ENCODE assay signal across 8 cellular contexts in genomic region chr3:159854500-159855124, GRCh38. TPM values are rescaled to one million over a fixed set of nuclear protein-coding genes. Genes with fewer than 3 reads are reported as not detected.
DNase-seq lines count a peak whose midpoint lies in the region; ATAC-seq and TF ChIP-seq lines count a peak whose summit lies in the region.

No MANE protein-coding gene starts in this region.

- CTCF ChIA-PET in Panc1 (lab: Charles Lee), result no interaction called here

- no peak for TF ChIP-seq CTCF in AG10803 (conservative IDR thresholded peaks at IDR 0.05; ENCODE audit: low read length)
- TF ChIP-seq CTCF in Panc1 (IDR thresholded peaks at IDR 0.05), result no peak
- TF ChIP-seq CTCF in esophagus squamous epithelium (IDR thresholded peaks at IDR 0.05), result no peak

- H3K4me1 Mint-ChIP-seq in activated T-helper 1 cell treated with anti-CD3 and anti-CD28 coated beads, Interleukin-12 subunit alpha, Interleukin-12 subunit beta, Interleukin-2, Interleukin-4 antibody, amounts not matched to agents 30 ng/mL and 10 ng/mL and 1 ng/mL, durations not matched to agents 14 hours and 24 hours and 36 hours (ENCODE audit: low read depth), result no peaks in the 10 kb centered on the region

- intact Hi-C loops in Panc1 (cut with micrococcal nuclease; ENCODE audit: unreplicated experiment) (no loop called here), esophagus squamous epithelium (cut with DNase I) (no loop called here)
- intact Hi-C loops in activated T-helper 1 cell treated with anti-CD3 and anti-CD28 coated beads, Interleukin-12 subunit alpha, Interleukin-12 subunit beta, Interleukin-2, Interleukin-4 antibody, amounts not matched to agents 30 ng/mL and 10 ng/mL and 1 ng/mL, durations not matched to agents 14 hours and 24 hours and 36 hours (cut with micrococcal nuclease), result no loop called here

- no peaks in the 10 kb centered on the region for H3K36me3 ChIP-seq in Panc1 (ENCODE audit: control insufficient read depth, insufficient read depth, low read length)
- no peaks in the 10 kb centered on the region for H3K36me3 ChIP-seq in esophagus squamous epithelium

- peak overlapping the region; percentile 23 for H3K4me3 ChIP-seq in AG10803 (ENCODE audit: low read length)
- peak overlapping the region; percentile 21 to 37 for H3K4me3 ChIP-seq in Panc1 (ENCODE audit: low read depth in 2 of 2, low read length in 2 of 2)
- peak overlapping the region in 2 of 4 donors; percentile 2 to 43 for H3K4me3 ChIP-seq in esophagus squamous epithelium

- no peaks in the 10 kb centered on the region for H3K9me3 Mint-ChIP-seq in activated T-helper 1 cell treated with anti-CD3 and anti-CD28 coated beads, Interleukin-12 subunit alpha, Interleukin-12 subunit beta, Interleukin-2, Interleukin-4 antibody, amounts not matched to agents 30 ng/mL and 10 ng/mL and 1 ng/mL, durations not matched to agents 14 hours and 24 hours and 36 hours

- TF ChIP-seq POLR2A in esophagus squamous epithelium (IDR thresholded peaks at IDR 0.05), result no peak

- POLR2A ChIA-PET in Panc1 (lab: Charles Lee), result no interaction called here

- 72 to 75% methylated on average over 6 to 8 of the region's 8 CpGs for WGBS in esophagus squamous epithelium, 2 donors

- DNase-seq in AG10803 (ENCODE audit: low read depth) (peak; percentile 93), Panc1 (ENCODE audit: low read depth, low spot score) (peak; percentile 94), esophagus squamous epithelium (lab: John Stamatoyannopoulos, UW) (no peak), non-pigmented ciliary epithelial cell (ENCODE audit: low read depth) (peak; percentile 98), KG1 (lab: John Stamatoyannopoulos, UW) (no peak)
- no peak for DNase-seq in activated T-helper 1 cell treated with anti-CD3 and anti-CD28 coated beads, Interleukin-12 subunit alpha, Interleukin-12 subunit beta, Interleukin-2, Interleukin-4 antibody, amounts not matched to agents 30 ng/mL and 10 ng/mL and 1 ng/mL, durations not matched to agents 14 hours and 24 hours and 36 hours (ENCODE audit: low spot score)

- H3K9me3 ChIP-seq in Panc1 (ENCODE audit: control insufficient read depth, insufficient read depth, low read depth, low read length), result no peaks in the 10 kb centered on the region
- H3K9me3 ChIP-seq in esophagus squamous epithelium, result no peaks in the 10 kb centered on the region

- peaks cover 22% of the 10 kb centered on the region for H3K27me3 Mint-ChIP-seq in activated T-helper 1 cell treated with anti-CD3 and anti-CD28 coated beads, Interleukin-12 subunit alpha, Interleukin-12 subunit beta, Interleukin-2, Interleukin-4 antibody, amounts not matched to agents 30 ng/mL and 10 ng/mL and 1 ng/mL, durations not matched to agents 14 hours and 24 hours and 36 hours (ENCODE audit: insufficient read depth)

- H3K4me3 Mint-ChIP-seq in activated T-helper 1 cell treated with anti-CD3 and anti-CD28 coated beads, Interleukin-12 subunit alpha, Interleukin-12 subunit beta, Interleukin-2, Interleukin-4 antibody, amounts not matched to agents 30 ng/mL and 10 ng/mL and 1 ng/mL, durations not matched to agents 14 hours and 24 hours and 36 hours, result no peak overlapping the region

- H3K27me3 ChIP-seq in Panc1 (ENCODE audit: control insufficient read depth, insufficient read depth, low read length) (no peaks in the 10 kb centered on the region), esophagus squamous epithelium (no peaks in the 10 kb centered on the region)

- H3K27ac ChIP-seq in Panc1 (ENCODE audit: low read length), result peak overlapping the region; percentile 72
- H3K27ac ChIP-seq in esophagus squamous epithelium, result peak overlapping the region; percentile 16 to 78 (median 71)

- H3K4me1 ChIP-seq in Panc1 (ENCODE audit: control insufficient read depth, insufficient read depth, low read length) (peaks cover 39% of the 10 kb centered on the region), esophagus squamous epithelium (peaks cover 7 to 73% (median 38%) of the 10 kb centered on the region in 3 donors)

- BruUV-seq in Panc1 (replicated peaks; lab: Mats Ljungman, UMichigan), result no TSS peak

- ATAC-seq in Panc1 (peak; percentile 87), HG03520 (IDR thresholded peaks at IDR 0.05; ENCODE audit: unreplicated experiment) (no peak), GM21737 (IDR thresholded peaks at IDR 0.05; ENCODE audit: unreplicated experiment) (no peak)

- in situ Hi-C loops in Panc1 (cut with HindIII; ENCODE audit: low pct_unique_long_range_greater_than_20kb, low sequenced_read_pairs), result no loop called here

- H3K27ac Mint-ChIP-seq in activated T-helper 1 cell treated with anti-CD3 and anti-CD28 coated beads, Interleukin-12 subunit alpha, Interleukin-12 subunit beta, Interleukin-2, Interleukin-4 antibody, amounts not matched to agents 30 ng/mL and 10 ng/mL and 1 ng/mL, durations not matched to agents 14 hours and 24 hours and 36 hours, result no peak overlapping the region

- H3K36me3 Mint-ChIP-seq in activated T-helper 1 cell treated with anti-CD3 and anti-CD28 coated beads, Interleukin-12 subunit alpha, Interleukin-12 subunit beta, Interleukin-2, Interleukin-4 antibody, amounts not matched to agents 30 ng/mL and 10 ng/mL and 1 ng/mL, durations not matched to agents 14 hours and 24 hours and 36 hours (ENCODE audit: low read depth), result no peaks in the 10 kb centered on the region

RNA-seq across cellular contexts. Expression of gene SCHIP1, which starts 15.0 kb away (rescaled TPM):
- 1.2 TPM for total RNA-seq in Panc1 (2021; ENCODE audit: unreplicated experiment)
- 0.94 TPM for polyA plus RNA-seq in Panc1 (2012; ENCODE audit: insufficient read length)
- 1 to 10 TPM in 2 of 4 donors, under 1 TPM in 2; 0.30 to 5.5 (median 0.83) TPM for total RNA-seq in esophagus squamous epithelium
- 0.12 TPM in 1 of 2 replicates, not detected in the other for total RNA-seq in activated T-helper 1 cell treated with anti-CD3 and anti-CD28 coated beads, Interleukin-12 subunit alpha, Interleukin-12 subunit beta, Interleukin-2, Interleukin-4 antibody, amounts not matched to agents 30 ng/mL and 10 ng/mL and 1 ng/mL, durations not matched to agents 14 hours and 24 hours and 36 hours

Comparison
In these comparisons a context has a peak if more than half of its experiments do, and no peak if none do; other contexts are left out.
1. DNase-seq: peak in AG10803 (single experiment), Panc1 (single experiment) and non-pigmented ciliary epithelial cell (single experiment); none in esophagus squamous epithelium (single experiment), activated T-helper 1 cell treated with anti-CD3 and anti-CD28 coated beads, Interleukin-12 subunit alpha, Interleukin-12 subunit beta, Interleukin-2, Interleukin-4 antibody, amounts not matched to agents 30 ng/mL and 10 ng/mL and 1 ng/mL, durations not matched to agents 14 hours and 24 hours and 36 hours (single experiment) and KG1 (single experiment).